9 cellular contexts compared by ENCODE assay signal in genomic region chr10:7192831-7193348, GRCh38.
DNase-seq lines count a peak whose midpoint lies in the region; ATAC-seq lines count a peak whose summit lies in the region.
"Had no signal": no experiment of that assay in that cellular context is flagged by ENCODE, and none has a peak within 500 bp of the region (broad histone marks: within the 10 kb centered on the region; RNA-seq: fewer than 3 reads in every experiment).

No MANE protein-coding gene starts in this region.

- H4K20me1 ChIP-seq in BLaER1: no peaks in the 10 kb centered on the region; the same call in 1 of the 2 replicates

- H3K4me1 Mint-ChIP-seq in T-helper 1 cell treated with Interleukin-12 subunit alpha and Interleukin-12 subunit beta and Interleukin-4 antibody, amounts not matched to agents 30 μg/mL and 1 μg/mL, for 36 hours (ENCODE audit: low read depth): peaks cover 58% of the 10 kb centered on the region
- peaks cover 73% of the 10 kb centered on the region for H3K4me1 Mint-ChIP-seq in activated T-helper 1 cell treated with anti-CD3 and anti-CD28 coated beads, Interleukin-12 subunit alpha, Interleukin-12 subunit beta, Interleukin-2, Interleukin-4 antibody, amounts not matched to agents 30 ng/mL and 10 ng/mL and 1 ng/mL, durations not matched to agents 14 hours and 24 hours and 36 hours (ENCODE audit: low read depth)

- no peaks in the 10 kb centered on the region for H3K27me3 Mint-ChIP-seq in T-helper 1 cell treated with Interleukin-12 subunit alpha and Interleukin-12 subunit beta and Interleukin-4 antibody, amounts not matched to agents 30 μg/mL and 1 μg/mL, for 36 hours (ENCODE audit: low read depth)
- H3K27me3 Mint-ChIP-seq in activated T-helper 1 cell treated with anti-CD3 and anti-CD28 coated beads, Interleukin-12 subunit alpha, Interleukin-12 subunit beta, Interleukin-2, Interleukin-4 antibody, amounts not matched to agents 30 ng/mL and 10 ng/mL and 1 ng/mL, durations not matched to agents 14 hours and 24 hours and 36 hours (ENCODE audit: insufficient read depth): peaks cover 1% of the 10 kb centered on the region

- H3K4me3 ChIP-seq in BLaER1: no peak overlapping the region
- H3K4me3 ChIP-seq: A549 had no signal

- H3K4me1 ChIP-seq in BLaER1: peaks cover 15% of the 10 kb centered on the region
- H3K4me1 ChIP-seq: A549 had no signal

- no peak overlapping the region for H3K9ac ChIP-seq in BLaER1

- H3K27me3 ChIP-seq in BLaER1: no peaks in the 10 kb centered on the region

- H3K27ac ChIP-seq in BLaER1: peak overlapping the region; percentile 10; the same call in 1 of the 2 replicates
- H3K27ac ChIP-seq: A549 had no signal

- ATAC-seq in HG02623 (IDR thresholded peaks at IDR 0.05; ENCODE audit: unreplicated experiment) (no peak), GM18511 (IDR thresholded peaks at IDR 0.05; ENCODE audit: unreplicated experiment) (no peak), HG03139 (IDR thresholded peaks at IDR 0.05; ENCODE audit: unreplicated experiment) (no peak)
- ATAC-seq: A549 had no signal

- peaks cover 65% of the 10 kb centered on the region for H3K36me3 Mint-ChIP-seq in T-helper 1 cell treated with Interleukin-12 subunit alpha and Interleukin-12 subunit beta and Interleukin-4 antibody, amounts not matched to agents 30 μg/mL and 1 μg/mL, for 36 hours (ENCODE audit: low read depth)
- peaks cover 78% of the 10 kb centered on the region for H3K36me3 Mint-ChIP-seq in activated T-helper 1 cell treated with anti-CD3 and anti-CD28 coated beads, Interleukin-12 subunit alpha, Interleukin-12 subunit beta, Interleukin-2, Interleukin-4 antibody, amounts not matched to agents 30 ng/mL and 10 ng/mL and 1 ng/mL, durations not matched to agents 14 hours and 24 hours and 36 hours (ENCODE audit: low read depth)

- DNase-seq in activated T-helper 1 cell treated with anti-CD3 and anti-CD28 coated beads, Interleukin-12 subunit alpha, Interleukin-12 subunit beta, Interleukin-2, Interleukin-4 antibody, amounts not matched to agents 30 ng/mL and 10 ng/mL and 1 ng/mL, durations not matched to agents 14 hours and 24 hours and 36 hours (ENCODE audit: low spot score): peak; percentile 68
- peak; percentile 74 for DNase-seq in stimulated activated CD4-positive, alpha-beta T cell treated with anti-CD3 and anti-CD28 coated beads, Interleukin-15, amount 100 ng/mL, for 24 hours
- DNase-seq in HUDEP-2 (lab: John Stamatoyannopoulos, UW; ENCODE audit: unreplicated experiment in 76 of 76): no peak

- H3K9me3 ChIP-seq in BLaER1: peaks cover 12% of the 10 kb centered on the region; the same call in 1 of the 2 replicates
- H3K9me3 ChIP-seq: A549 had no signal

- H3K4me2 ChIP-seq in BLaER1: no peak overlapping the region
- H3K4me2 ChIP-seq: A549 had no signal

- peak overlapping the region; percentile 94 for H3K27ac Mint-ChIP-seq in T-helper 1 cell treated with Interleukin-12 subunit alpha and Interleukin-12 subunit beta and Interleukin-4 antibody, amounts not matched to agents 30 μg/mL and 1 μg/mL, for 36 hours
- H3K27ac Mint-ChIP-seq in activated T-helper 1 cell treated with anti-CD3 and anti-CD28 coated beads, Interleukin-12 subunit alpha, Interleukin-12 subunit beta, Interleukin-2, Interleukin-4 antibody, amounts not matched to agents 30 ng/mL and 10 ng/mL and 1 ng/mL, durations not matched to agents 14 hours and 24 hours and 36 hours: peak overlapping the region; percentile 97

- H3K4me3 Mint-ChIP-seq in T-helper 1 cell treated with Interleukin-12 subunit alpha and Interleukin-12 subunit beta and Interleukin-4 antibody, amounts not matched to agents 30 μg/mL and 1 μg/mL, for 36 hours: peak overlapping the region; percentile 72
- H3K4me3 Mint-ChIP-seq in activated T-helper 1 cell treated with anti-CD3 and anti-CD28 coated beads, Interleukin-12 subunit alpha, Interleukin-12 subunit beta, Interleukin-2, Interleukin-4 antibody, amounts not matched to agents 30 ng/mL and 10 ng/mL and 1 ng/mL, durations not matched to agents 14 hours and 24 hours and 36 hours: peak overlapping the region; percentile 76

- peaks cover 98% of the 10 kb centered on the region for H3K36me3 ChIP-seq in BLaER1

- H3K9me3 Mint-ChIP-seq in T-helper 1 cell treated with Interleukin-12 subunit alpha and Interleukin-12 subunit beta and Interleukin-4 antibody, amounts not matched to agents 30 μg/mL and 1 μg/mL, for 36 hours: peaks cover 21% of the 10 kb centered on the region
- peaks cover 20% of the 10 kb centered on the region for H3K9me3 Mint-ChIP-seq in activated T-helper 1 cell treated with anti-CD3 and anti-CD28 coated beads, Interleukin-12 subunit alpha, Interleukin-12 subunit beta, Interleukin-2, Interleukin-4 antibody, amounts not matched to agents 30 ng/mL and 10 ng/mL and 1 ng/mL, durations not matched to agents 14 hours and 24 hours and 36 hours

- intact Hi-C loops in activated T-helper 1 cell treated with anti-CD3 and anti-CD28 coated beads, Interleukin-12 subunit alpha, Interleukin-12 subunit beta, Interleukin-2, Interleukin-4 antibody, amounts not matched to agents 30 ng/mL and 10 ng/mL and 1 ng/mL, durations not matched to agents 14 hours and 24 hours and 36 hours (cut with micrococcal nuclease): loop anchor here (1.0 to 5.0 kb wide), 7 partner anchors 8 to 289 kb away; no protein-coding TSS in a partner anchor

Comparison
In these comparisons a context has a peak if more than half of its experiments do, and no peak if none do; other contexts are left out.
1. DNase-seq: peak in activated T-helper 1 cell treated with anti-CD3 and anti-CD28 coated beads, Interleukin-12 subunit alpha, Interleukin-12 subunit beta, Interleukin-2, Interleukin-4 antibody, amounts not matched to agents 30 ng/mL and 10 ng/mL and 1 ng/mL, durations not matched to agents 14 hours and 24 hours and 36 hours (single experiment) and stimulated activated CD4-positive, alpha-beta T cell treated with anti-CD3 and anti-CD28 coated beads, Interleukin-15, amount 100 ng/mL, for 24 hours (single experiment); none in HUDEP-2 (0 of 76).